Comparison of ENCODE assay signal across 8 cellular contexts in genomic region chr15:63188247-63188936, GRCh38. TPM values are rescaled to one million over a fixed set of nuclear protein-coding genes. Genes with fewer than 3 reads are reported as not detected.
DNase-seq lines count a peak whose midpoint lies in the region; ATAC-seq, FAIRE-seq and TF ChIP-seq lines count a peak whose summit lies in the region.

No MANE protein-coding gene starts in this region.

- ATAC-seq in CD4-positive, alpha-beta T cell (ENCODE audit: poor library complexity): no peak
- ATAC-seq in natural killer cell: no peak

- intact Hi-C loops in CD4-positive, alpha-beta T cell (cut with DNase I, micrococcal nuclease): loop anchor here in 1 of 2 experiments (1.0 to 10.0 kb wide), 2 partner anchors 89 to 906 kb away; partner anchors contain the start of genes APH1B, CIAO2A and SNX1
- intact Hi-C loops in natural killer cell (cut with micrococcal nuclease): no loop called here

- peak overlapping the region; percentile 33 for H3K27ac ChIP-seq in CD4-positive, alpha-beta T cell (ENCODE audit: low read depth, low read length)
- peak overlapping the region; percentile 77 for H3K27ac ChIP-seq in caudate nucleus (ENCODE audit: low read depth, low read length)

- CTCF ChIA-PET in CD4-positive, alpha-beta T cell (lab: Charles Lee): interaction anchor here (0.7 to 1.5 kb wide), 2 partner anchors 22 to 37 kb away, joined by 3 to 4 read pairs; no protein-coding TSS in a partner anchor

- no peaks in the 10 kb centered on the region for H3K9me3 Mint-ChIP-seq in CD4-positive, alpha-beta T cell
- H3K9me3 Mint-ChIP-seq in natural killer cell: no peaks in the 10 kb centered on the region

- POLR2A ChIA-PET in CD4-positive, alpha-beta T cell (lab: Charles Lee): interaction anchor here (0.9 to 1.8 kb wide), 4 partner anchors 31 to 89 kb away, joined by 4 to 9 read pairs (median 7); partner anchors contain the start of genes APH1B and RPS27L

- H3K4me1 Mint-ChIP-seq in CD4-positive, alpha-beta T cell (ENCODE audit: low read depth): peaks cover 48% of the 10 kb centered on the region
- peaks cover 40 to 44% of the 10 kb centered on the region in 2 donors for H3K4me1 Mint-ChIP-seq in natural killer cell

- no peaks in the 10 kb centered on the region for H3K27me3 ChIP-seq in CD4-positive, alpha-beta T cell (ENCODE audit: control insufficient read depth, insufficient read depth, low read length)

- no peak for FAIRE-seq in D721Med (lab: Jason Lieb, UNC)

- DNase-seq in CD4-positive, alpha-beta T cell: no peak
- DNase-seq in Jurkat, Clone E6-1 (ENCODE audit: low read depth, low spot score): no peak
- DNase-seq in caudate nucleus (lab: John Stamatoyannopoulos, UW) (peak in 3 of 61 donors; percentile 29 to 61 (median 45)), natural killer cell (no peak), COLO668 (lab: John Stamatoyannopoulos, UW; ENCODE audit: unreplicated experiment) (no peak), kidney glomerular epithelial cell (lab: John Stamatoyannopoulos, UW) (no peak), ureter (ENCODE audit: low spot score) (no peak), D721Med (ENCODE audit: insufficient read length, low spot score) (no peak)

- no peaks in the 10 kb centered on the region for H3K9me3 ChIP-seq in CD4-positive, alpha-beta T cell (ENCODE audit: control insufficient read depth, low read length)

- peak overlapping the region; percentile 90 for H3K4me3 ChIP-seq in Jurkat, Clone E6-1 (ENCODE audit: low read length)

- no peaks in the 10 kb centered on the region for H3K27me3 Mint-ChIP-seq in CD4-positive, alpha-beta T cell
- no peaks in the 10 kb centered on the region for H3K27me3 Mint-ChIP-seq in natural killer cell (ENCODE audit: low read depth in 2 of 2)

- H3K36me3 Mint-ChIP-seq in CD4-positive, alpha-beta T cell (ENCODE audit: low read depth): peaks cover 13% of the 10 kb centered on the region
- no peaks in the 10 kb centered on the region for H3K36me3 Mint-ChIP-seq in natural killer cell

- H3K27ac Mint-ChIP-seq in CD4-positive, alpha-beta T cell: peak overlapping the region; percentile 95
- H3K27ac Mint-ChIP-seq in natural killer cell: peak overlapping the region; percentile 93 to 99

- no peak for TF ChIP-seq CTCF in CD4-positive, alpha-beta T cell (IDR thresholded peaks at IDR 0.05)
- TF ChIP-seq CTCF in natural killer cell (IDR thresholded peaks at IDR 0.05) (no peak), D721Med (IDR thresholded peaks at IDR 0.05; ENCODE audit: insufficient read depth, missing control alignments) (no peak)

- peak overlapping the region; percentile 96 for H3K4me3 Mint-ChIP-seq in CD4-positive, alpha-beta T cell
- peak overlapping the region; percentile 97 for H3K4me3 Mint-ChIP-seq in natural killer cell

RNA-seq across cellular contexts. Expression of gene RAB8B, which starts 1.0 kb away (rescaled TPM):
- total RNA-seq in CD4-positive, alpha-beta T cell: 10 to 100 TPM; 74.5 to 75.2 TPM
- polyA plus RNA-seq in Jurkat, Clone E6-1 (2012; ENCODE audit: insufficient read depth, insufficient read length): 45.0 TPM
- 100 to 1,000 TPM; 128 to 155 (median 137) TPM for total RNA-seq in natural killer cell
- 54.1 TPM for total RNA-seq in ureter

RNA-seq across cellular contexts. Expression of gene RPS27L, which starts 31.1 kb away (rescaled TPM):
- 10 to 100 TPM; 40.0 to 43.1 TPM for total RNA-seq in CD4-positive, alpha-beta T cell
- polyA plus RNA-seq in Jurkat, Clone E6-1 (2012; ENCODE audit: insufficient read depth, insufficient read length): 90.7 TPM
- 10 to 100 TPM; 50.4 to 63.3 (median 52.2) TPM for total RNA-seq in natural killer cell
- 111 TPM for total RNA-seq in ureter
